ENCODE assay signal across 17 cellular contexts in the genomic region with DNA sequence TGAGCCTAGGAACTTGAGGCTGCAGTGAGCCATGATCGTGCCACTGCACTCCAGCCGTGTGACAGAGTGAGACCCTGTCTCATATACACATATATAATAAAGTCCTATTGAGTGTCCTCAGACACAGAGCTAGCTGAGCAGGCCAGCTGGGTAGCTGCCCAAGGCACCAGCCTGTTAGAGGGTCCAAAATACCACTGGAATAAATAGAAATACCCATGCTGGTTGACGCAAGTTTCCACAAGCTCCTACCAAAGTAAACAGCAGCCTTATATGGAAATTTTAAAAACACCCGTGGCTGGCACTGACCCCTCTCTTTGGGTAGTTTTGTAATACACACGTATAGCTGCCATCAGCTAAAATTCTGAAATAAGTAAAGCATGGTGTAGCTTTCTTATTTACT.
"Had no signal": no experiment of that assay in that cellular context is flagged by ENCODE, and none has a peak within 500 bp of the region (broad histone marks: within the 10 kb centered on the region; RNA-seq: fewer than 3 reads in every experiment).

No MANE protein-coding gene starts in this region.

- H3K27ac ChIP-seq: body of pancreas, gastroesophageal sphincter, uterus had no signal

- H3K36me3 ChIP-seq: gastroesophageal sphincter, uterus had no signal

- H3K4me3 ChIP-seq: body of pancreas, gastroesophageal sphincter, lung, uterus had no signal

- DNase-seq: activated CD4-positive, alpha-beta T cell treated with anti-CD3 and anti-CD28 coated beads for 48 hours; activated CD4-positive, CD25-positive, alpha-beta regulatory T cell; activated CD8-positive, alpha-beta T cell treated with anti-CD3 and anti-CD28 coated beads for 36 hours; activated naive CD4-positive, alpha-beta T cell; activated naive CD8-positive, alpha-beta T cell treated with anti-CD3 and anti-CD28 coated beads for 36 hours; activated T-cell treated with anti-CD3 and anti-CD28 coated beads, Interleukin-2, amount 50 U/mL, for 1 hour; amniotic stem cell; body of pancreas; caudate nucleus; erythroblast; SK-N-SH; stimulated activated CD4-positive, alpha-beta T cell treated with anti-CD3 and anti-CD28 coated beads, Interleukin-4, amount 100 ng/mL, for 24 hours; uterus had no signal

- H3K9me3 ChIP-seq: body of pancreas, gastroesophageal sphincter, SK-N-SH, uterus had no signal

- ATAC-seq: activated CD8-positive, alpha-beta T cell treated with anti-CD3 and anti-CD28 coated beads for 36 hours; activated T-helper 17 cell treated with anti-CD3 and anti-CD28 coated beads, Interleukin-2, amount 50 U/mL, for 72 hours; body of pancreas; gastroesophageal sphincter; stimulated activated effector memory CD8-positive, alpha-beta T cell treated with anti-CD3 and anti-CD28 coated beads, Interleukin-12 subunit alpha, Interleukin-12 subunit beta, amount 100 ng/mL, for 72 hours had no signal

- H3K4me2 ChIP-seq: SK-N-SH had no signal

- H3K4me1 ChIP-seq: uterus had no signal

- H3K9ac ChIP-seq: SK-N-SH had no signal

- H3K27me3 ChIP-seq: body of pancreas, gastroesophageal sphincter, uterus had no signal
